ENCODE assay signal across 10 cellular contexts in genomic region chr2:44833123-44834069, GRCh38.
DNase-seq lines count a peak whose midpoint lies in the region; ATAC-seq and TF ChIP-seq lines count a peak whose summit lies in the region.
"Had no signal": no experiment of that assay in that cellular context is flagged by ENCODE, and none has a peak within 500 bp of the region (broad histone marks: within the 10 kb centered on the region; RNA-seq: fewer than 3 reads in every experiment).

No MANE protein-coding gene starts in this region.

- no peak for DNase-seq in activated CD4-positive, alpha-beta T cell treated with anti-CD3 and anti-CD28 coated beads, Interleukin-2, amount 10 ng/mL, durations not matched to agents 24 days and 14 days
- DNase-seq in activated CD4-positive, alpha-beta T cell treated with anti-CD3 and anti-CD28 coated beads, Interleukin-2, amount 50 U/mL, for 4 hours: no peak
- DNase-seq in kidney tubule cell (ENCODE audit: low spot score) (peak; percentile 98), lower lobe of right lung (no peak), NCI-H2171 treated with DMSO at 0.1 percent for 48 hours (lab: John Stamatoyannopoulos, UW) (no peak)
- DNase-seq: dorsolateral prefrontal cortex had no signal

- no peaks in the 10 kb centered on the region for H3K9me3 ChIP-seq in OCI-LY3 (ENCODE audit: insufficient read depth, low read length)
- H3K9me3 ChIP-seq in lower lobe of right lung: peaks cover 7% of the 10 kb centered on the region

- H3K9ac ChIP-seq in OCI-LY3 (ENCODE audit: low read length): no peak overlapping the region

- peak overlapping the region; percentile 15 for H3K4me3 Mint-ChIP-seq in activated CD4-positive, alpha-beta T cell treated with anti-CD3 and anti-CD28 coated beads, Interleukin-2, amount 10 ng/mL, durations not matched to agents 24 days and 14 days

- intact Hi-C loops in activated CD4-positive, alpha-beta T cell treated with anti-CD3 and anti-CD28 coated beads, Interleukin-2, amount 10 ng/mL, durations not matched to agents 24 days and 14 days (cut with micrococcal nuclease): loop anchor here (10.0 kb wide), 1 partner anchor 259 kb away; no protein-coding TSS in a partner anchor
- intact Hi-C loops in lower lobe of right lung (cut with DNase I): no loop called here

- no peaks in the 10 kb centered on the region for H3K79me2 ChIP-seq in OCI-LY3 (ENCODE audit: low read length)

- H3K27me3 ChIP-seq in OCI-LY3 (ENCODE audit: low read depth, low read length) (no peaks in the 10 kb centered on the region), lower lobe of right lung (ENCODE audit: low read depth) (no peaks in the 10 kb centered on the region)

- H3K27ac Mint-ChIP-seq in activated CD4-positive, alpha-beta T cell treated with anti-CD3 and anti-CD28 coated beads, Interleukin-2, amount 10 ng/mL, durations not matched to agents 24 days and 14 days: peak overlapping the region; percentile 72

- no peaks in the 10 kb centered on the region for H3K27me3 Mint-ChIP-seq in activated CD4-positive, alpha-beta T cell treated with anti-CD3 and anti-CD28 coated beads, Interleukin-2, amount 10 ng/mL, durations not matched to agents 24 days and 14 days

- H3K4me2 ChIP-seq in OCI-LY3 (ENCODE audit: low read length): peak overlapping the region; percentile 24

- H3K4me1 Mint-ChIP-seq in activated CD4-positive, alpha-beta T cell treated with anti-CD3 and anti-CD28 coated beads, Interleukin-2, amount 10 ng/mL, durations not matched to agents 24 days and 14 days: peaks cover 22% of the 10 kb centered on the region

- no peak for TF ChIP-seq CTCF in OCI-LY3 (IDR thresholded peaks at IDR 0.05; ENCODE audit: low read depth, low read length)
- TF ChIP-seq CTCF in lower lobe of right lung (IDR thresholded peaks at IDR 0.05): no peak

- no peak overlapping the region for H3K4me3 ChIP-seq in OCI-LY3 (ENCODE audit: low read length)
- no peak overlapping the region for H3K4me3 ChIP-seq in lower lobe of right lung
- H3K4me3 ChIP-seq: dorsolateral prefrontal cortex had no signal

- no peak overlapping the region for H2AFZ ChIP-seq in OCI-LY3 (ENCODE audit: low read depth, low read length)

- H3K9me3 Mint-ChIP-seq in activated CD4-positive, alpha-beta T cell treated with anti-CD3 and anti-CD28 coated beads, Interleukin-2, amount 10 ng/mL, durations not matched to agents 24 days and 14 days: peaks cover 7% of the 10 kb centered on the region

- H3K27ac ChIP-seq in OCI-LY3 (ENCODE audit: low read length) (peak overlapping the region; percentile 65), lower lobe of right lung (no peak overlapping the region)
- H3K27ac ChIP-seq: dorsolateral prefrontal cortex had no signal

- peaks cover 60% of the 10 kb centered on the region for H3K4me1 ChIP-seq in OCI-LY3 (ENCODE audit: low read length)
- no peaks in the 10 kb centered on the region for H3K4me1 ChIP-seq in lower lobe of right lung

- H3K36me3 Mint-ChIP-seq in activated CD4-positive, alpha-beta T cell treated with anti-CD3 and anti-CD28 coated beads, Interleukin-2, amount 10 ng/mL, durations not matched to agents 24 days and 14 days (ENCODE audit: low read depth): no peaks in the 10 kb centered on the region

- ATAC-seq in HG02642 (IDR thresholded peaks at IDR 0.05; ENCODE audit: poor library complexity, unreplicated experiment) (peak; percentile 47), lower lobe of right lung (no peak), esophagus mucosa (no peak)
- ATAC-seq: Panc1 had no signal

- H3K36me3 ChIP-seq in OCI-LY3 (replicated peaks; ENCODE audit: low read depth, low read length): no peaks in the 10 kb centered on the region
- H3K36me3 ChIP-seq in lower lobe of right lung: no peaks in the 10 kb centered on the region

- H4K20me1 ChIP-seq in OCI-LY3 (ENCODE audit: insufficient read depth, low read length): no peaks in the 10 kb centered on the region
